7 cellular contexts compared by ENCODE assay signal in genomic region chrX:3703251-3703650, GRCh38. TPM values are rescaled to one million over a fixed set of nuclear protein-coding genes. Genes with fewer than 3 reads are reported as not detected.
DNase-seq lines count a peak whose midpoint lies in the region; ATAC-seq, FAIRE-seq and TF ChIP-seq lines count a peak whose summit lies in the region.
"Not testable (repeated sequence)": the region's sequence is repeated elsewhere in the genome, so short reads cannot be mapped to it uniquely, and the experiment has no call there.

No MANE protein-coding gene starts in this region.

- not testable (repeated sequence) for ATAC-seq in CD8-positive, alpha-beta T cell; stimulated activated memory B cell treated with anti-CD40 and anti-IgM and Interleukin-4, amounts not matched to agents 10 μg/mL and 1 μg/mL and 100 μg/mL, for 72 hours
- peak; percentile 53 for ATAC-seq in K562

- not testable (repeated sequence) for TF ChIP-seq POLR2A in K562 (conservative IDR thresholded peaks at IDR 0.05)

- not testable (repeated sequence) for H2AFZ ChIP-seq in K562 (ENCODE audit: low read depth, low read length)

- not testable (repeated sequence) for H3K36me3 ChIP-seq in CD8-positive, alpha-beta T cell (ENCODE audit: insufficient read depth, low read length)
- peaks cover 14% of the 10 kb centered on the region; the same call in 1 of the 3 replicates for H3K36me3 ChIP-seq in K562 (ENCODE audit: control insufficient read depth, insufficient read depth, low read length)

- H3K27ac Mint-ChIP-seq in CD8-positive, alpha-beta T cell: peak overlapping the region; percentile 49
- peak overlapping the region; percentile 65 for H3K27ac Mint-ChIP-seq in activated CD4-positive, alpha-beta T cell treated with anti-CD3 and anti-CD28 coated beads, Interleukin-2, amount 10 ng/mL, durations not matched to agents 24 days and 14 days
- H3K27ac Mint-ChIP-seq in activated T-cell treated with anti-CD3 and anti-CD28 coated beads, Interleukin-2, amount 50 U/mL, for 24 hours: peak overlapping the region; percentile 15
- peak overlapping the region in 5 of 6 donors; percentile 36 to 84 (median 62) for H3K27ac Mint-ChIP-seq in immature natural killer cell
- peak overlapping the region; percentile 48 for H3K27ac Mint-ChIP-seq in stimulated activated memory B cell treated with anti-CD40 and anti-IgM and Interleukin-4, amounts not matched to agents 10 μg/mL and 1 μg/mL and 100 μg/mL, for 72 hours

- H3K9ac ChIP-seq in K562 (ENCODE audit: insufficient read depth in 1 of 2, low read depth in 2 of 2, low read length in 2 of 2): not testable (repeated sequence)

- CTCF ChIA-PET in CD8-positive, alpha-beta T cell (lab: Charles Lee); K562 (lab: Yijun Ruan, JAX; ENCODE audit: low intra/inter-chr PET ratio): not testable (repeated sequence)

- H3K9me3 ChIP-seq in CD8-positive, alpha-beta T cell (ENCODE audit: low read length); K562 (replicated peaks; ENCODE audit: control insufficient read depth, insufficient read depth, low read depth, low read length): not testable (repeated sequence)

- peaks cover 55% of the 10 kb centered on the region for H3K4me1 Mint-ChIP-seq in CD8-positive, alpha-beta T cell (ENCODE audit: low read depth)
- H3K4me1 Mint-ChIP-seq in activated CD4-positive, alpha-beta T cell treated with anti-CD3 and anti-CD28 coated beads, Interleukin-2, amount 10 ng/mL, durations not matched to agents 24 days and 14 days: peaks cover 50% of the 10 kb centered on the region
- H3K4me1 Mint-ChIP-seq in activated T-cell treated with anti-CD3 and anti-CD28 coated beads, Interleukin-2, amount 50 U/mL, for 24 hours (ENCODE audit: low read depth): peaks cover 81% of the 10 kb centered on the region
- peaks cover 79 to 89% of the 10 kb centered on the region in 2 donors for H3K4me1 Mint-ChIP-seq in immature natural killer cell
- H3K4me1 Mint-ChIP-seq in stimulated activated memory B cell treated with anti-CD40 and anti-IgM and Interleukin-4, amounts not matched to agents 10 μg/mL and 1 μg/mL and 100 μg/mL, for 72 hours: peaks cover 19% of the 10 kb centered on the region

- peak; percentile 18 for FAIRE-seq in RCC 7860 (lab: Jason Lieb, UNC)
- FAIRE-seq in K562 (lab: Jason Lieb, UNC): not testable (repeated sequence)

- not testable (repeated sequence) for H3K9me1 ChIP-seq in K562 (ENCODE audit: control insufficient read depth, insufficient read depth, low read length)

- TF ChIP-seq RAD21 in K562 (CRISPR knock-in tag; conservative IDR thresholded peaks at IDR 0.05 in 1 of 2, IDR thresholded peaks at IDR 0.05 in 1 of 2): not testable (repeated sequence)

- not testable (repeated sequence) for H3K27me3 ChIP-seq in CD8-positive, alpha-beta T cell (ENCODE audit: insufficient read depth, low read length); K562 (ENCODE audit: control insufficient read depth in 2 of 2, insufficient read depth in 2 of 2, low read length in 2 of 2)

- intact Hi-C loops in CD8-positive, alpha-beta T cell (cut with DNase I, micrococcal nuclease); K562 (cut with micrococcal nuclease): not testable (repeated sequence)
- intact Hi-C loops in activated CD4-positive, alpha-beta T cell treated with anti-CD3 and anti-CD28 coated beads, Interleukin-2, amount 10 ng/mL, durations not matched to agents 24 days and 14 days (cut with micrococcal nuclease): loop anchor here (5.0 to 10.0 kb wide), 2 partner anchors 34 to 82 kb away; no protein-coding TSS in a partner anchor

- TF ChIP-seq CTCF in CD8-positive, alpha-beta T cell (IDR thresholded peaks at IDR 0.05); K562 (IDR thresholded peaks at IDR 0.05 in 2 of 3, conservative IDR thresholded peaks at IDR 0.05 in 1 of 3; ENCODE audit: insufficient read depth in 2 of 3, low read depth in 1 of 3, low read length in 3 of 3): not testable (repeated sequence)

- DNase-seq in CD8-positive, alpha-beta T cell; RCC 7860 (ENCODE audit: low spot score); activated CD4-positive, alpha-beta T cell treated with anti-CD3 and anti-CD28 coated beads, Interleukin-2, amount 10 ng/mL, durations not matched to agents 24 days and 14 days; activated T-cell treated with anti-CD3 and anti-CD28 coated beads, Interleukin-2, amount 50 U/mL, for 24 hours; K562 (ENCODE audit: extremely low read depth in 1 of 4, low spot score in 3 of 4); immature natural killer cell: not testable (repeated sequence)

- H3K4me3 ChIP-seq in CD8-positive, alpha-beta T cell (ENCODE audit: low read depth, low read length); K562: not testable (repeated sequence)

- H4K20me1 ChIP-seq in K562 (replicated peaks; ENCODE audit: control insufficient read depth, insufficient read depth, low read length): not testable (repeated sequence)

- TF ChIP-seq EP300 in K562 (IDR thresholded peaks at IDR 0.05; ENCODE audit: low read length): not testable (repeated sequence)

- not testable (repeated sequence) for BruUV-seq in K562 (replicated peaks; lab: Mats Ljungman, UMichigan)

- H3K4me2 ChIP-seq in K562 (ENCODE audit: insufficient read depth, low read length): not testable (repeated sequence)

- not testable (repeated sequence) for H3K9me3 Mint-ChIP-seq in CD8-positive, alpha-beta T cell; activated CD4-positive, alpha-beta T cell treated with anti-CD3 and anti-CD28 coated beads, Interleukin-2, amount 10 ng/mL, durations not matched to agents 24 days and 14 days; activated T-cell treated with anti-CD3 and anti-CD28 coated beads, Interleukin-2, amount 50 U/mL, for 24 hours; immature natural killer cell; stimulated activated memory B cell treated with anti-CD40 and anti-IgM and Interleukin-4, amounts not matched to agents 10 μg/mL and 1 μg/mL and 100 μg/mL, for 72 hours

- H3K4me1 ChIP-seq in CD8-positive, alpha-beta T cell (ENCODE audit: insufficient read depth, low read length): peaks cover 29% of the 10 kb centered on the region
- peaks cover 7 to 18% of the 10 kb centered on the region in 2 experiments for H3K4me1 ChIP-seq in K562 (replicated peaks in 1 of 2; ENCODE audit: control insufficient read depth in 2 of 2, insufficient read depth in 2 of 2, low read length in 2 of 2)

- in situ Hi-C loops in K562 (cut with MboI): not testable (repeated sequence)

- WGBS in K562 (ENCODE audit: insufficient coverage, low coverage, missing lambda C conversion rate): 58% methylated on average over 3 of the region's 3 CpGs

- not testable (repeated sequence) for H3K27ac ChIP-seq in CD8-positive, alpha-beta T cell (ENCODE audit: low read depth, low read length); K562 (ENCODE audit: extremely low read depth, low read depth, low read length)

- H3K79me2 ChIP-seq in K562 (ENCODE audit: control insufficient read depth, insufficient read depth, low read length): peaks cover 54% of the 10 kb centered on the region

- not testable (repeated sequence) for H3K27me3 Mint-ChIP-seq in CD8-positive, alpha-beta T cell (ENCODE audit: low read depth); activated CD4-positive, alpha-beta T cell treated with anti-CD3 and anti-CD28 coated beads, Interleukin-2, amount 10 ng/mL, durations not matched to agents 24 days and 14 days; activated T-cell treated with anti-CD3 and anti-CD28 coated beads, Interleukin-2, amount 50 U/mL, for 24 hours; stimulated activated memory B cell treated with anti-CD40 and anti-IgM and Interleukin-4, amounts not matched to agents 10 μg/mL and 1 μg/mL and 100 μg/mL, for 72 hours
- H3K27me3 Mint-ChIP-seq in immature natural killer cell (ENCODE audit: low read depth in 3 of 3): peaks cover 16 to 36% (median 29%) of the 10 kb centered on the region in 3 donors

- not testable (repeated sequence) for H3K4me3 Mint-ChIP-seq in CD8-positive, alpha-beta T cell; activated T-cell treated with anti-CD3 and anti-CD28 coated beads, Interleukin-2, amount 50 U/mL, for 24 hours; stimulated activated memory B cell treated with anti-CD40 and anti-IgM and Interleukin-4, amounts not matched to agents 10 μg/mL and 1 μg/mL and 100 μg/mL, for 72 hours
- peak overlapping the region; percentile 51 for H3K4me3 Mint-ChIP-seq in activated CD4-positive, alpha-beta T cell treated with anti-CD3 and anti-CD28 coated beads, Interleukin-2, amount 10 ng/mL, durations not matched to agents 24 days and 14 days
- H3K4me3 Mint-ChIP-seq in immature natural killer cell: peak overlapping the region in 1 of 5 donors; percentile 1

- H3K36me3 Mint-ChIP-seq in CD8-positive, alpha-beta T cell: peaks cover 15% of the 10 kb centered on the region
- H3K36me3 Mint-ChIP-seq in activated CD4-positive, alpha-beta T cell treated with anti-CD3 and anti-CD28 coated beads, Interleukin-2, amount 10 ng/mL, durations not matched to agents 24 days and 14 days (ENCODE audit: low read depth): peaks cover 42% of the 10 kb centered on the region
- H3K36me3 Mint-ChIP-seq in activated T-cell treated with anti-CD3 and anti-CD28 coated beads, Interleukin-2, amount 50 U/mL, for 24 hours (ENCODE audit: low read depth): peaks cover 68% of the 10 kb centered on the region
- not testable (repeated sequence) for H3K36me3 Mint-ChIP-seq in immature natural killer cell; stimulated activated memory B cell treated with anti-CD40 and anti-IgM and Interleukin-4, amounts not matched to agents 10 μg/mL and 1 μg/mL and 100 μg/mL, for 72 hours

- POLR2A ChIA-PET in CD8-positive, alpha-beta T cell (lab: Charles Lee); K562 (lab: Yijun Ruan, JAX): not testable (repeated sequence)

RNA-seq across cellular contexts. Expression of gene PRKX, which starts 10.2 kb away (rescaled TPM):
- 10 to 100 TPM; 56.5 to 56.6 TPM for total RNA-seq in CD8-positive, alpha-beta T cell
- 61.3 and 62.3 TPM in 2 replicates for total RNA-seq in activated CD4-positive, alpha-beta T cell treated with anti-CD3 and anti-CD28 coated beads, Interleukin-2, amount 10 ng/mL, durations not matched to agents 24 days and 14 days
- 42.6 and 68.8 TPM in 2 replicates for total RNA-seq in K562 (2011; cell fraction: chromatin; rRNA removed; ENCODE audit: low replicate concordance)
- 19.3 and 28.0 TPM in 2 replicates for total RNA-seq in K562 (2011; cell fraction: nucleolus; rRNA removed)
- 27.3 and 31.7 TPM in 2 replicates for total RNA-seq in K562 (2011; cell fraction: nucleoplasm; rRNA removed)
- total RNA-seq in K562 (2014; rRNA removed) (14.0 and 20.6 TPM in 2 replicates), K562 (2014; rRNA removed; fragmentation: Illumina TruSeq; extraction: Trizol) (27.1 and 27.7 TPM in 2 replicates), K562 (2015; rRNA removed; fragmentation: Illumina TruSeq; extraction: Trizol) (22.0 and 23.7 TPM in 2 replicates), K562 (2021) (28.6 and 29.4 TPM in 2 replicates)
- polyA plus RNA-seq in K562 (2011; rRNA removed) (16.1 and 23.8 TPM in 2 replicates), K562 (2014; fragmentation: Illumina TruSeq; extraction: Trizol) (23.6 and 26.1 TPM in 2 replicates), K562 (2014; fragmentation: Nextera tagmentation; extraction: Ambion mirVana) (1 to 10 TPM; 3.3 to 4.5 TPM), K562 (2014; rRNA removed) (17.0 and 21.9 TPM in 2 replicates), immature natural killer cell (100 to 1,000 TPM in 1 of 3 donors, 10 to 100 TPM in 2; 65.3 to 117 (median 65.9) TPM)
- 7.5 and 10.7 TPM in 2 replicates for polyA plus RNA-seq in K562 (2011; cell fraction: cytosol; rRNA removed)
- 7.4 and 10.8 TPM in 2 replicates for polyA plus RNA-seq in K562 (2011; cell fraction: nucleus; rRNA removed)
- 12.1 and 16.4 TPM in 2 replicates for polyA plus RNA-seq in K562 (2012)
- 20.5 and 30.4 TPM in 2 replicates for polyA minus RNA-seq in K562 (2011; rRNA and poly(A)+ RNA removed)
- 11.7 and 14.1 TPM in 2 replicates for polyA minus RNA-seq in K562 (2011; cell fraction: cytosol; rRNA and poly(A)+ RNA removed)
- 11.3 and 11.8 TPM in 2 replicates for polyA minus RNA-seq in K562 (2011; cell fraction: nucleus; rRNA and poly(A)+ RNA removed)

Comparison
In these comparisons a context has a peak if more than half of its experiments do, and no peak if none do; other contexts are left out.
1. H3K27ac Mint-ChIP-seq: peak in every context shown above with its lines; median percentile 65 in activated CD4-positive, alpha-beta T cell treated with anti-CD3 and anti-CD28 coated beads, Interleukin-2, amount 10 ng/mL, durations not matched to agents 24 days and 14 days; 62 in immature natural killer cell; 49 in CD8-positive, alpha-beta T cell; 48 in stimulated activated memory B cell treated with anti-CD40 and anti-IgM and Interleukin-4, amounts not matched to agents 10 μg/mL and 1 μg/mL and 100 μg/mL, for 72 hours; 15 in activated T-cell treated with anti-CD3 and anti-CD28 coated beads, Interleukin-2, amount 50 U/mL, for 24 hours.